Comparison of ENCODE assay signal across 8 cellular contexts in the genomic region with DNA sequence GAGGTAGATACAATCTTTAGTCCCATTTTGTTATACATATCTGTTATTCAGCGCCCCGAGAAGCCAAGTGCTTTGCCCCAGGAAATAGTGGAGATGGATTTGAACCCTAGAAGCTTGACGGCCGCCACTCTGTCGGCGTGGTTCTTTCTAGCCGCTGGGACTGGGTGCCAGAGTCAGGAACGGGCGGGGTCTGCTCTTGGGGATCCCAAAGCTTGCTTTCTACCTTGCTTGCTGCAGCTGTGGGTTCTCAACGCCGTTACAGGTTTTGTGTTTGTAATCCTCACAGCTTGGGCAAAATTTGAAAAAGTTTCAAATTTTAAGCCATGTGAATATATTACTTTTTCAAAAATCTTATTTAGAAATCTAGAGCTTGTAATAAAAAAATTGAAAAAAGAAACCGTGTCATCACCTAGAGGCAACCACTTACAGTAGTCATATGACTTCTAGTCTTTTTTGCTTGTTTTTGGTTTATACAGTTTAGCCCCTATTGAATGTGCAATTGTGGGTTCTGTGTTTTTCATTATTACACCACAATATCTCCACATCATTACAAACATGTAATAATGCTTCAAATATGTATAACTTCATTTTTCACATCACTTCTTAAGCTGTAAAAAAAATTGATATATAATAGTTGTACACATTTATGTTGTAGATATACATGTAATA. TPM values are rescaled to one million over a fixed set of nuclear protein-coding genes. Genes with fewer than 3 reads are reported as not detected.
DNase-seq lines count a peak whose midpoint lies in the region; TF ChIP-seq lines count a peak whose summit lies in the region.

No MANE protein-coding gene starts in this region.

- no peaks in the 10 kb centered on the region for H3K27me3 ChIP-seq in esophagus squamous epithelium

- DNase-seq in SIG-M5 treated with dmso at 0.1 percent for 504 hours (lab: John Stamatoyannopoulos, UW; ENCODE audit: unreplicated experiment) = peak; percentile 28
- DNase-seq in SIG-M5 (lab: John Stamatoyannopoulos, UW) = no peak
- DNase-seq in KBM-7 = peak; percentile 61
- peak; percentile 63 for DNase-seq in activated CD4-positive, alpha-beta memory T cell treated with anti-CD3 and anti-CD28 coated beads for 36 hours
- no peak for DNase-seq in esophagus squamous epithelium (lab: John Stamatoyannopoulos, UW)
- no peak for DNase-seq in neural crest cell (ENCODE audit: low read depth, low spot score)
- no peak for DNase-seq in kidney glomerular epithelial cell (lab: John Stamatoyannopoulos, UW)
- no peak for DNase-seq in cerebellar nuclear complex (lab: John Stamatoyannopoulos, UW)

- POLR2A ChIA-PET in activated CD4-positive, alpha-beta memory T cell treated with anti-CD3 and anti-CD28 coated beads for 36 hours (lab: Charles Lee) = interaction anchor here (0.9 to 2.7 kb wide), 12 partner anchors 14 to 789 kb away, joined by 3 to 21 read pairs (median 6); a partner anchor contains a TSS

- peaks cover 0 to 88% (median 27%) of the 10 kb centered on the region in 3 donors for H3K4me1 ChIP-seq in esophagus squamous epithelium

- H3K9me3 ChIP-seq in esophagus squamous epithelium = no peaks in the 10 kb centered on the region

- peak overlapping the region; percentile 62 to 92 (median 80) for H3K4me3 ChIP-seq in esophagus squamous epithelium

- no peak for TF ChIP-seq CTCF in esophagus squamous epithelium (IDR thresholded peaks at IDR 0.05)
- no peak for TF ChIP-seq CTCF in neural crest cell (conservative IDR thresholded peaks at IDR 0.05)

- no peaks in the 10 kb centered on the region for H3K27me3 Mint-ChIP-seq in activated CD4-positive, alpha-beta memory T cell treated with anti-CD3 and anti-CD28 coated beads for 36 hours
- H3K27me3 Mint-ChIP-seq in neural crest cell (ENCODE audit: low read depth) = no peaks in the 10 kb centered on the region

- no peak for TF ChIP-seq POLR2A in esophagus squamous epithelium (IDR thresholded peaks at IDR 0.05)

- H3K4me1 Mint-ChIP-seq in activated CD4-positive, alpha-beta memory T cell treated with anti-CD3 and anti-CD28 coated beads for 36 hours (ENCODE audit: low read depth) = peaks cover 35% of the 10 kb centered on the region
- peaks cover 44% of the 10 kb centered on the region for H3K4me1 Mint-ChIP-seq in neural crest cell

- in situ Hi-C loops in KBM-7 (cut with MboI; ENCODE audit: low pct_unique_long_range_greater_than_20kb, low sequenced_read_pairs) = loop anchor here (25.0 kb wide), 1 partner anchor 205 kb away; a partner anchor contains a TSS

- intact Hi-C loops in activated CD4-positive, alpha-beta memory T cell treated with anti-CD3 and anti-CD28 coated beads for 36 hours (cut with micrococcal nuclease) = loop anchor here (1.0 to 10.0 kb wide), 4 partner anchors 154 to 522 kb away; a partner anchor contains a TSS
- intact Hi-C loops in esophagus squamous epithelium (cut with DNase I) = no loop called here

- 0 to 2% methylated on average over 10 to 12 of the region's 12 CpGs for WGBS in esophagus squamous epithelium, 2 donors

- peak overlapping the region; percentile 95 to 99 (median 97) for H3K27ac ChIP-seq in esophagus squamous epithelium

- no peaks in the 10 kb centered on the region for H3K9me3 Mint-ChIP-seq in activated CD4-positive, alpha-beta memory T cell treated with anti-CD3 and anti-CD28 coated beads for 36 hours
- no peaks in the 10 kb centered on the region for H3K9me3 Mint-ChIP-seq in neural crest cell

- CTCF ChIA-PET in activated CD4-positive, alpha-beta memory T cell treated with anti-CD3 and anti-CD28 coated beads for 36 hours (lab: Charles Lee) = interaction anchor here (1.2 to 5.4 kb wide), 8 partner anchors 22 to 253 kb away, joined by 4 to 97 read pairs (median 8); a partner anchor contains a TSS

- peaks cover 0 to 33% (median 0%) of the 10 kb centered on the region in 3 donors for H3K36me3 ChIP-seq in esophagus squamous epithelium

- H3K4me3 Mint-ChIP-seq in activated CD4-positive, alpha-beta memory T cell treated with anti-CD3 and anti-CD28 coated beads for 36 hours = peak overlapping the region; percentile 98
- peak overlapping the region; percentile 92 for H3K4me3 Mint-ChIP-seq in neural crest cell

- H3K27ac Mint-ChIP-seq in activated CD4-positive, alpha-beta memory T cell treated with anti-CD3 and anti-CD28 coated beads for 36 hours = peak overlapping the region; percentile 92
- H3K27ac Mint-ChIP-seq in neural crest cell (ENCODE audit: unreplicated experiment) = peak overlapping the region; percentile 67

- peaks cover 11% of the 10 kb centered on the region for H3K36me3 Mint-ChIP-seq in activated CD4-positive, alpha-beta memory T cell treated with anti-CD3 and anti-CD28 coated beads for 36 hours
- peaks cover 4% of the 10 kb centered on the region for H3K36me3 Mint-ChIP-seq in neural crest cell (ENCODE audit: low read depth)

RNA-seq across cellular contexts. Expression of a gene that starts 0.8 kb away (rescaled TPM):
- total RNA-seq in activated CD4-positive, alpha-beta memory T cell treated with anti-CD3 and anti-CD28 coated beads for 36 hours = 100 to 1,000 TPM; 101 to 108 TPM
- total RNA-seq in esophagus squamous epithelium (100 to 1,000 TPM in 2 of 4 donors, 10 to 100 TPM in 2; 77.9 to 108 (median 97.2) TPM), neural crest cell (151 and 165 TPM in 2 replicates)

RNA-seq across cellular contexts. Expression of a gene that starts 41.5 kb away (rescaled TPM):
- total RNA-seq in activated CD4-positive, alpha-beta memory T cell treated with anti-CD3 and anti-CD28 coated beads for 36 hours = 1 to 10 TPM; 4.6 to 5.6 TPM
- total RNA-seq in esophagus squamous epithelium (10 to 100 TPM in 3 of 4 donors, 1 to 10 TPM in 1; 7.5 to 24.6 (median 19.4) TPM), neural crest cell (17.5 and 17.8 TPM in 2 replicates)

Comparison
In these comparisons a context has a peak if more than half of its experiments do, and no peak if none do; other contexts are left out.
1. DNase-seq: peak in SIG-M5 treated with dmso at 0.1 percent for 504 hours (single experiment), KBM-7 (single experiment) and activated CD4-positive, alpha-beta memory T cell treated with anti-CD3 and anti-CD28 coated beads for 36 hours (single experiment); none in SIG-M5 (single experiment), esophagus squamous epithelium (single experiment), neural crest cell (single experiment), kidney glomerular epithelial cell (single experiment) and cerebellar nuclear complex (0 of 2).